Comparison of ENCODE assay signal across 8 cellular contexts in genomic region chr22:41021655-41022454, GRCh38.
DNase-seq lines count a peak whose midpoint lies in the region; ATAC-seq and TF ChIP-seq lines count a peak whose summit lies in the region.

No MANE protein-coding gene starts in this region.

- no peaks in the 10 kb centered on the region for H3K27me3 ChIP-seq in A673 (replicated peaks; ENCODE audit: insufficient read depth, low read depth, low read length, poor library complexity)
- H3K27me3 ChIP-seq in stomach smooth muscle (ENCODE audit: control insufficient read depth in 1 of 2, insufficient read depth in 2 of 2, low read length in 2 of 2) = no peaks in the 10 kb centered on the region

- DNase-seq in A673 (ENCODE audit: low spot score) (peak; percentile 76), GM13977 (ENCODE audit: low spot score) (peak; percentile 82), OCI-LY7 (ENCODE audit: low spot score) (peak; percentile 83), activated T-helper 1 cell treated with Interleukin-2 at 50 U/mL for 16 hours (ENCODE audit: low read depth) (peak; percentile 35), fibroblast of peridontal ligament (ENCODE audit: extremely low read depth) (peak; percentile 50)
- no peak for DNase-seq in natural killer cell treated with Interleukin-12 subunit alpha and Interleukin-12 subunit beta and Interleukin-15 and Interleukin-18, amount 100 ng/mL, for 72 hours (ENCODE audit: low spot score)

- H2AFZ ChIP-seq in OCI-LY7 (ENCODE audit: low read length) = peak overlapping the region; percentile 86

- H3K4me1 ChIP-seq in A673 (ENCODE audit: insufficient read depth, low read length, poor library complexity, severe bottlenecking) = peaks cover 15% of the 10 kb centered on the region
- H3K4me1 ChIP-seq in OCI-LY7 (ENCODE audit: insufficient read depth, low read length, poor library complexity, severe bottlenecking) = peaks cover 22% of the 10 kb centered on the region
- H3K4me1 ChIP-seq in stomach smooth muscle (ENCODE audit: control insufficient read depth, insufficient read depth, low read length) = peaks cover 15% of the 10 kb centered on the region

- H3K9me3 Mint-ChIP-seq in natural killer cell treated with Interleukin-12 subunit alpha and Interleukin-12 subunit beta and Interleukin-15 and Interleukin-18, amount 100 ng/mL, for 72 hours = no peaks in the 10 kb centered on the region

- peak overlapping the region; percentile 87 for H3K4me3 Mint-ChIP-seq in natural killer cell treated with Interleukin-12 subunit alpha and Interleukin-12 subunit beta and Interleukin-15 and Interleukin-18, amount 100 ng/mL, for 72 hours

- H3K27ac Mint-ChIP-seq in natural killer cell treated with Interleukin-12 subunit alpha and Interleukin-12 subunit beta and Interleukin-15 and Interleukin-18, amount 100 ng/mL, for 72 hours = peak overlapping the region in 1 of 2 donors; percentile 72

- H3K4me1 Mint-ChIP-seq in natural killer cell treated with Interleukin-12 subunit alpha and Interleukin-12 subunit beta and Interleukin-15 and Interleukin-18, amount 100 ng/mL, for 72 hours (ENCODE audit: low read depth in 2 of 2) = peaks cover 0 to 3% of the 10 kb centered on the region in 2 donors

- H4K20me1 ChIP-seq in OCI-LY7 (ENCODE audit: insufficient read depth, low read length) = no peaks in the 10 kb centered on the region

- peaks cover 17 to 21% of the 10 kb centered on the region in 2 donors for H3K27me3 Mint-ChIP-seq in natural killer cell treated with Interleukin-12 subunit alpha and Interleukin-12 subunit beta and Interleukin-15 and Interleukin-18, amount 100 ng/mL, for 72 hours

- TF ChIP-seq CTCF in A673 (conservative IDR thresholded peaks at IDR 0.05; ENCODE audit: low read depth, low read length) = no peak
- peak; percentile 34 for TF ChIP-seq CTCF in GM13977 (IDR thresholded peaks at IDR 0.05; ENCODE audit: extremely low read depth, insufficient read depth, missing control alignments)
- TF ChIP-seq CTCF in OCI-LY7 (conservative IDR thresholded peaks at IDR 0.05; ENCODE audit: low read length) = peak; percentile 26; the same call in 1 of the 2 replicates

- H3K79me2 ChIP-seq in OCI-LY7 (ENCODE audit: insufficient read depth, low read depth, low read length) = no peaks in the 10 kb centered on the region

- POLR2A ChIA-PET in A673 (lab: Charles Lee; ENCODE audit: low non-redundant PET) (interaction anchor here (0.7 kb wide), 1 partner anchor 20 kb away, joined by 6 read pairs; no protein-coding TSS in a partner anchor), OCI-LY7 (lab: Charles Lee) (interaction anchor here (0.6 to 1.8 kb wide), 6 partner anchors 21 to 198 kb away, joined by 3 to 6 read pairs (median 3); partner anchors contain the start of genes EP300 and RBX1)

- H3K9ac ChIP-seq in stomach smooth muscle (ENCODE audit: low read length in 2 of 2) = peak overlapping the region; percentile 72 to 84

- H3K9me3 ChIP-seq in A673 (ENCODE audit: low read depth, low read length, poor library complexity, severe bottlenecking) (no peaks in the 10 kb centered on the region), OCI-LY7 (ENCODE audit: low read length) (no peaks in the 10 kb centered on the region), stomach smooth muscle (ENCODE audit: control insufficient read depth in 2 of 2, low read length in 2 of 2) (no peaks in the 10 kb centered on the region)

- peak; percentile 69 for ATAC-seq in HG03432 (IDR thresholded peaks at IDR 0.05; ENCODE audit: unreplicated experiment)
- ATAC-seq in natural killer cell treated with Interleukin-12 subunit alpha and Interleukin-12 subunit beta and Interleukin-15 and Interleukin-18, amount 100 ng/mL, for 72 hours = peak; percentile 85 to 88

- BruUV-seq in A673 (replicated peaks; lab: Mats Ljungman, UMichigan) = no TSS peak
- no TSS peak for BruUV-seq in OCI-LY7 (replicated peaks; lab: Mats Ljungman, UMichigan)

- CTCF ChIA-PET in A673 (lab: Charles Lee) (interaction anchor here (0.6 to 0.7 kb wide), 3 partner anchors 305 to 979 kb away, joined by 3 to 7 read pairs (median 5); no protein-coding TSS in a partner anchor), OCI-LY7 (lab: Charles Lee; ENCODE audit: unreplicated experiment) (interaction anchor here (0.6 kb wide), 1 partner anchor 915 kb away, joined by 4 read pairs; no protein-coding TSS in a partner anchor)

- H3K4me3 ChIP-seq in A673 (ENCODE audit: low read depth, low read length, poor library complexity, severe bottlenecking) = peak overlapping the region; percentile 70
- H3K4me3 ChIP-seq in OCI-LY7 (ENCODE audit: low read depth, low read length, poor library complexity, severe bottlenecking) = peak overlapping the region; percentile 87
- H3K4me3 ChIP-seq in stomach smooth muscle (ENCODE audit: low read length in 2 of 2) = peak overlapping the region; percentile 71 to 75

- H3K4me2 ChIP-seq in OCI-LY7 (ENCODE audit: low read length) = peak overlapping the region; percentile 99

- intact Hi-C loops in A673 (cut with micrococcal nuclease; ENCODE audit: unreplicated experiment) (no loop called here), OCI-LY7 (cut with micrococcal nuclease; ENCODE audit: unreplicated experiment) (loop anchor here (1.0 to 5.0 kb wide), 3 partner anchors 47 to 70 kb away; partner anchors contain the start of gene RBX1)

- H3K36me3 ChIP-seq in A673 (ENCODE audit: insufficient read depth, low read length, poor library complexity, severe bottlenecking) (no peaks in the 10 kb centered on the region), OCI-LY7 (ENCODE audit: insufficient read depth, low read length) (no peaks in the 10 kb centered on the region), stomach smooth muscle (ENCODE audit: control insufficient read depth in 2 of 2, insufficient read depth in 2 of 2, low read length in 2 of 2) (no peaks in the 10 kb centered on the region)

- H3K9me2 ChIP-seq in OCI-LY7 (ENCODE audit: insufficient read depth, low read length) = no peaks in the 10 kb centered on the region

- in situ Hi-C loops in GM13977 (cut with MboI; ENCODE audit: low pct_unique_long_range_greater_than_20kb, low sequenced_read_pairs, unreplicated experiment) = no loop called here

- H3K36me3 Mint-ChIP-seq in natural killer cell treated with Interleukin-12 subunit alpha and Interleukin-12 subunit beta and Interleukin-15 and Interleukin-18, amount 100 ng/mL, for 72 hours = no peaks in the 10 kb centered on the region

- H3K27ac ChIP-seq in A673 (ENCODE audit: low read depth, low read length, poor library complexity, severe bottlenecking) = peak overlapping the region; percentile 84
- H3K27ac ChIP-seq in OCI-LY7 (ENCODE audit: low read depth, low read length, poor library complexity, severe bottlenecking) = peak overlapping the region; percentile 81
- H3K27ac ChIP-seq in stomach smooth muscle (ENCODE audit: low read length) = peak overlapping the region; percentile 88
